Comparison of ENCODE assay signal across 20 cellular contexts in genomic region chr4:88597970-88598369, GRCh38. TPM values are rescaled to one million over a fixed set of nuclear protein-coding genes. Genes with fewer than 3 reads are reported as not detected.
A peak's percentile ranks its signal among the peaks of the same experiment; 100 is the strongest.
DNase-seq lines count a peak whose midpoint lies in the region; ATAC-seq and TF ChIP-seq lines count a peak whose summit lies in the region.
"Had no signal": no experiment of that assay in that cellular context is flagged by ENCODE, and none has a peak within 500 bp of the region (broad histone marks: within the 10 kb centered on the region; RNA-seq: fewer than 3 reads in every experiment).

No MANE protein-coding gene starts in this region.

- H3K36me3 ChIP-seq in smooth muscle cell (ENCODE audit: low read depth): no peaks in the 10 kb centered on the region
- H3K36me3 ChIP-seq: ovary had no signal

- peaks cover 10% of the 10 kb centered on the region for H3K79me2 ChIP-seq in smooth muscle cell (ENCODE audit: low read depth)

- CTCF ChIA-PET in activated CD4-positive, alpha-beta T cell treated with anti-CD3 and anti-CD28 coated beads for 36 hours (lab: Charles Lee): interaction anchor here (0.8 to 1.0 kb wide), 2 partner anchors 10 to 22 kb away, joined by 3 read pairs; no protein-coding TSS in a partner anchor

- 17% methylated on average over 3 of the region's 3 CpGs for WGBS in smooth muscle cell (ENCODE audit: low lambda C conversion rate)

- no peak for DNase-seq in activated CD4-positive, alpha-beta T cell treated with anti-CD3 and anti-CD28 coated beads for 36 hours
- no peak for DNase-seq in activated CD4-positive, alpha-beta T cell treated with anti-CD3 and anti-CD28 coated beads for 1 hour
- DNase-seq in NCI-H82 (lab: John Stamatoyannopoulos, UW) (peak; percentile 87), left ventricle myocardium superior (no peak), smooth muscle cell (lab: John Stamatoyannopoulos, UW; ENCODE audit: unreplicated experiment) (no peak), NCI-H1105 (lab: John Stamatoyannopoulos, UW) (no peak), DMS153 treated with DMSO at 0.1 percent for 48 hours (lab: John Stamatoyannopoulos, UW; ENCODE audit: unreplicated experiment) (no peak)
- DNase-seq: activated CD8-positive, alpha-beta T cell treated with anti-CD3 and anti-CD28 coated beads, Interleukin-2, amount 10 ng/mL, durations not matched to agents 7 days and 5 days; effector memory CD4-positive, alpha-beta T cell; hypothalamus; Karpas-422; left colon; mucosa of descending colon; NCI-H2171; NCI-H774; ovary had no signal

- H3K27ac Mint-ChIP-seq in activated CD4-positive, alpha-beta T cell treated with anti-CD3 and anti-CD28 coated beads for 36 hours: peak overlapping the region; percentile 28
- H3K27ac Mint-ChIP-seq: activated CD8-positive, alpha-beta T cell treated with anti-CD3 and anti-CD28 coated beads, Interleukin-2, amount 10 ng/mL, durations not matched to agents 7 days and 5 days had no signal

- H3K27me3 Mint-ChIP-seq in activated CD4-positive, alpha-beta T cell treated with anti-CD3 and anti-CD28 coated beads for 36 hours: no peaks in the 10 kb centered on the region

- peaks cover 41% of the 10 kb centered on the region for H3K4me1 ChIP-seq in smooth muscle cell (ENCODE audit: low read depth)

- intact Hi-C loops in activated CD4-positive, alpha-beta T cell treated with anti-CD3 and anti-CD28 coated beads for 36 hours (cut with DNase I, micrococcal nuclease): loop anchor here (10.0 kb wide), 2 partner anchors 517 to 1663 kb away; partner anchors contain the start of genes AFF1 (in 1 of the 2) and TIGD2 (in 1 of the 2)
- intact Hi-C loops in left ventricle myocardium superior (cut with micrococcal nuclease): loop anchor here (10.0 kb wide), 1 partner anchor 57 kb away; no protein-coding TSS in a partner anchor

- H3K27me3 ChIP-seq in smooth muscle cell (ENCODE audit: low read depth): no peaks in the 10 kb centered on the region
- H3K27me3 ChIP-seq: ovary had no signal

- no peak overlapping the region for H3K4me3 Mint-ChIP-seq in activated CD4-positive, alpha-beta T cell treated with anti-CD3 and anti-CD28 coated beads for 36 hours
- H3K4me3 Mint-ChIP-seq: activated CD8-positive, alpha-beta T cell treated with anti-CD3 and anti-CD28 coated beads, Interleukin-2, amount 10 ng/mL, durations not matched to agents 7 days and 5 days had no signal

- H3K4me3 ChIP-seq in smooth muscle cell: no peak overlapping the region
- H3K4me3 ChIP-seq: mucosa of descending colon, ovary had no signal

- no peak overlapping the region for H2AFZ ChIP-seq in smooth muscle cell (ENCODE audit: low read depth)

- ATAC-seq in activated CD4-positive, alpha-beta T cell treated with anti-CD3 and anti-CD28 coated beads for 36 hours: no peak
- ATAC-seq in left ventricle myocardium superior (peak; percentile 34), GM21825 (IDR thresholded peaks at IDR 0.05; ENCODE audit: unreplicated experiment) (no peak)
- ATAC-seq: activated CD8-positive, alpha-beta T cell treated with anti-CD3 and anti-CD28 coated beads, Interleukin-2, amount 10 ng/mL, durations not matched to agents 7 days and 5 days; HCT116; left colon; mucosa of descending colon; Panc1 had no signal

- peaks cover 7% of the 10 kb centered on the region for H3F3A ChIP-seq in smooth muscle cell (ENCODE audit: low read depth)

- POLR2A ChIA-PET in activated CD4-positive, alpha-beta T cell treated with anti-CD3 and anti-CD28 coated beads for 36 hours (lab: Charles Lee): no interaction called here

- no peaks in the 10 kb centered on the region for H4K20me1 ChIP-seq in smooth muscle cell (ENCODE audit: low read depth)

- TF ChIP-seq CTCF in smooth muscle cell (IDR thresholded peaks at IDR 0.05; ENCODE audit: borderline replicate concordance, insufficient read depth, poor library complexity, severe bottlenecking): no peak

- H3K9ac ChIP-seq in smooth muscle cell (ENCODE audit: low read depth): no peak overlapping the region

- no peaks in the 10 kb centered on the region for H3K9me3 Mint-ChIP-seq in activated CD4-positive, alpha-beta T cell treated with anti-CD3 and anti-CD28 coated beads for 36 hours (ENCODE audit: low read depth)

- peak overlapping the region; percentile 96 for H3K27ac ChIP-seq in smooth muscle cell (ENCODE audit: low read depth)
- H3K27ac ChIP-seq: 22Rv1, ovary had no signal

- peaks cover 75% of the 10 kb centered on the region for H3K4me1 Mint-ChIP-seq in activated CD4-positive, alpha-beta T cell treated with anti-CD3 and anti-CD28 coated beads for 36 hours

- peaks cover 41% of the 10 kb centered on the region for H3K36me3 Mint-ChIP-seq in activated CD4-positive, alpha-beta T cell treated with anti-CD3 and anti-CD28 coated beads for 36 hours (ENCODE audit: low read depth)

- H3K9me3 ChIP-seq in smooth muscle cell (replicated peaks; ENCODE audit: low read depth): no peaks in the 10 kb centered on the region
- H3K9me3 ChIP-seq: mucosa of descending colon, ovary had no signal

- peak overlapping the region; percentile 26 for H3K4me2 ChIP-seq in smooth muscle cell

RNA-seq across cellular contexts. Expression of gene HERC3, which starts 5.7 kb away (rescaled TPM):
- total RNA-seq in activated CD4-positive, alpha-beta T cell treated with anti-CD3 and anti-CD28 coated beads for 36 hours: 10 to 100 TPM; 26.2 to 41.8 TPM
- 61.9 TPM for total RNA-seq in left ventricle myocardium superior
- 20.2 and 22.8 TPM in 2 replicates for total RNA-seq in smooth muscle cell
- polyA plus RNA-seq in smooth muscle cell: 14.5 and 15.4 TPM in 2 replicates
